Comparison of ENCODE assay signal across 8 cellular contexts in the genomic region with DNA sequence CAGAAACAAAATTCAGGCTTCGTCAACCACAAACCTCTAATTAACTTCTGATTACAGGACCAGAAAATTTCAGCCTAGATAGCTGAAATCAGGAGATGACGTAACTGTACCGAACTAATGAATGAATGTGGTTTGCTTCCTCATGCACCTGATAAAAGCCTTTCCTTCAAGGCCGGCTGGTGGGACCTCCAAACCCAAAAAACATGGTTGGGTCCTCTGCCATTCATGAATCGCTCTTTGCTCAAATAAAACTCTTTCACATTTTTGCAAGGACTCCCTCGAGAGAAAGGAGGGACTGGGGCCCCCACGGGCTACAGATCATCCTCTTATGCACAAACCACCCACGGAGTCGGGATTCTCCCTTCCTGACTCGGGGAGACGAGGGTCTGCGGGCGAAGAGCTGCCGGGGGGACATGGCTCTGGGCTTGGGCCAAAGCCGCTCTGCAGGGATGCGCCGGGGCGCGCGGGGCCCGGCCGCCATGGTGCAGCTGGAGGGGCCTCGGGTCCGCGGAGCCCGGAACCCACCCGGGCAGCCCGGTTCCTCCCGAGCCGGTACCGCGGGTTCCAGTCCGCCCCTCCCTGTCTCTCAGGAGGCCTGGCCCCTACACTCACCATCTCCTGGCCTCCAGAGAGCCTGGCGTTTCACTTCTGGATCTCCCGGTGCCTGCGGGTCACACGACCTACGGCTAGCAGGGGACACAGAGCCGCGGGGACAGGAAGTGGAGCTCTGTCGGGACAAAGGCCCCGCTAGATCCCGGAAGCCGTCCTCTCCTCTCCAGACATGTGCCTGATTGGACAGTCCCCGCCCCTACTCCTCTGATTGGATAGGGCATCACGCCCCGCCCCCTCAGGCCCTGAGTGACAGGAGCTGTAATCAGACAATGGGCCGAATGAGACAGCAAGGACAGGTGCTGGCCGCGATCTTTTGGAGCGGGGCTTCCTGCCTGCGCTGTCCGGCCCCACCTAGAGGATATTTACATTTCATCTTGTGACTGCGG. TPM values are rescaled to one million over a fixed set of nuclear protein-coding genes. Genes with fewer than 3 reads are reported as not detected.
DNase-seq lines count a peak whose midpoint lies in the region; ATAC-seq and TF ChIP-seq lines count a peak whose summit lies in the region.

A gene (minus strand): TSS at position 721 of the 998 bp plus-strand sequence. CDS start 106 bp downstream, at position 615.

- H3K27ac Mint-ChIP-seq in CD8-positive, alpha-beta T cell, result peak within 1 kb of the TSS; percentile 95

- CTCF ChIA-PET in CD8-positive, alpha-beta T cell (lab: Charles Lee), result interaction anchor here (0.8 to 2.3 kb wide), 3 partner anchors 22 to 37 kb away, joined by 3 to 14 read pairs (median 6); no protein-coding TSS in a partner anchor

- peaks cover 58% of the 10 kb centered on the region for H3K4me1 Mint-ChIP-seq in CD8-positive, alpha-beta T cell (ENCODE audit: low read depth)

- no peaks in the 10 kb centered on the region for H3K9me3 Mint-ChIP-seq in CD8-positive, alpha-beta T cell

- peaks cover 41% of the 10 kb centered on the region for H3K36me3 Mint-ChIP-seq in CD8-positive, alpha-beta T cell

- H3K4me3 Mint-ChIP-seq in CD8-positive, alpha-beta T cell, result peak within 1 kb of the TSS; percentile 96

- intact Hi-C loops in CD8-positive, alpha-beta T cell (cut with DNase I, micrococcal nuclease), result loop anchor here (1.0 to 5.0 kb wide), 3 partner anchors 44 to 976 kb away; a partner anchor contains a TSS

- H3K27ac ChIP-seq in CD8-positive, alpha-beta T cell (ENCODE audit: low read depth, low read length), result peak within 1 kb of the TSS; percentile 91

- H3K36me3 ChIP-seq in CD8-positive, alpha-beta T cell (ENCODE audit: insufficient read depth, low read length), result peaks cover 3% of the 10 kb centered on the region

- DNase-seq in CD8-positive, alpha-beta T cell, result peak; percentile 92 to 98 (median 97)
- DNase-seq in HS-27A (ENCODE audit: low read depth), result peak; percentile 90
- DNase-seq in NK-92 (lab: John Stamatoyannopoulos, UW; ENCODE audit: unreplicated experiment), result peak; percentile 58
- DNase-seq in activated CD8-positive, alpha-beta memory T cell treated with anti-CD3 and anti-CD28 coated beads for 1 hour (ENCODE audit: extremely low read depth in 1 of 2, low read depth in 1 of 2), result peak; percentile 88 to 94
- DNase-seq in effector CD8-positive, alpha-beta T cell (lab: John Stamatoyannopoulos, UW), result peak; percentile 98
- DNase-seq in lung microvascular endothelial cell (ENCODE audit: low read depth in 2 of 2), result peak; percentile 93 to 97
- DNase-seq in stimulated activated CD4-positive, alpha-beta T cell treated with anti-CD3 and anti-CD28 coated beads, TNF-alpha, amount 100 ng/mL, for 48 hours (ENCODE audit: low read depth in 3 of 3), result peak; percentile 96 to 98 (median 98)

- peaks cover 27% of the 10 kb centered on the region for H3K4me1 ChIP-seq in CD8-positive, alpha-beta T cell (ENCODE audit: insufficient read depth, low read length)

- POLR2A ChIA-PET in CD8-positive, alpha-beta T cell (lab: Charles Lee), result interaction anchor here (0.7 kb wide), 1 partner anchor 495 kb away, joined by 3 read pairs; no protein-coding TSS in a partner anchor

- H3K27me3 ChIP-seq in CD8-positive, alpha-beta T cell (ENCODE audit: insufficient read depth, low read length), result no peaks in the 10 kb centered on the region

- no peaks in the 10 kb centered on the region for H3K9me3 ChIP-seq in CD8-positive, alpha-beta T cell (ENCODE audit: low read length)

- H3K4me3 ChIP-seq in CD8-positive, alpha-beta T cell (ENCODE audit: low read depth, low read length), result peak within 1 kb of the TSS; percentile 97

- H3K27me3 Mint-ChIP-seq in CD8-positive, alpha-beta T cell (ENCODE audit: low read depth), result no peaks in the 10 kb centered on the region

- TF ChIP-seq CTCF in CD8-positive, alpha-beta T cell (IDR thresholded peaks at IDR 0.05), result no peak

- peak; percentile 99 for ATAC-seq in CD8-positive, alpha-beta T cell
- ATAC-seq in GM19467 (IDR thresholded peaks at IDR 0.05; ENCODE audit: unreplicated experiment), result peak; percentile 99

RNA-seq across cellular contexts. Expression of the gene that starts here (rescaled TPM):
- total RNA-seq in CD8-positive, alpha-beta T cell, result 10 to 100 TPM; 25.5 to 29.1 TPM
- total RNA-seq in lung microvascular endothelial cell, result 11.6 and 19.6 TPM in 2 replicates

Comparison
In these comparisons a context has a peak if more than half of its experiments do, and no peak if none do; other contexts are left out.
1. Peak in every context shown above with its lines: DNase-seq, ATAC-seq, H3K4me3 ChIP-seq and H3K27ac ChIP-seq.